Comparison of ENCODE assay signal across 14 cellular contexts in genomic region chr12:88960213-88960878, GRCh38.
DNase-seq lines count a peak whose midpoint lies in the region; ATAC-seq, FAIRE-seq and TF ChIP-seq lines count a peak whose summit lies in the region.
"Had no signal": no experiment of that assay in that cellular context is flagged by ENCODE, and none has a peak within 500 bp of the region (broad histone marks: within the 10 kb centered on the region; RNA-seq: fewer than 3 reads in every experiment).

No MANE protein-coding gene starts in this region.

- H3K4me3 ChIP-seq in mammary epithelial cell (replicated peaks in 1 of 3; ENCODE audit: insufficient read depth in 1 of 3, low read depth in 2 of 3, low read length in 3 of 3), result no peak overlapping the region
- H3K4me3 ChIP-seq in kidney (ENCODE audit: low read length in 2 of 2), result no peak overlapping the region
- H3K4me3 ChIP-seq: SJSA1, tibial artery had no signal

- intact Hi-C loops in mammary epithelial cell (cut with micrococcal nuclease), result no loop called here
- intact Hi-C loops in kidney (cut with DNase I), result no loop called here

- H3K9ac ChIP-seq in mammary epithelial cell (ENCODE audit: insufficient read depth, low read length), result no peak overlapping the region
- H3K9ac ChIP-seq in kidney (ENCODE audit: low read length in 2 of 2), result no peak overlapping the region

- peak; percentile 60 for DNase-seq in EH (ENCODE audit: low read depth)
- peak; percentile 70 for DNase-seq in LoVo (ENCODE audit: low spot score)
- peak; percentile 37 for DNase-seq in mammary epithelial cell
- DNase-seq in kidney tubule cell (ENCODE audit: low spot score), result peak; percentile 58
- DNase-seq in NCI-H1092 treated with DMSO at 0.1 percent for 48 hours (lab: John Stamatoyannopoulos, UW), result no peak
- no peak for DNase-seq in activated CD4-positive, CD25-positive, alpha-beta regulatory T cell (lab: John Stamatoyannopoulos, UW)
- DNase-seq in kidney, result no peak
- DNase-seq: activated CD4-positive, CD25-positive, alpha-beta regulatory T cell treated with anti-CD3 and anti-CD28 coated beads, Interleukin-2, amount 50 U/mL, for 72 hours; midbrain; NCI-H2171; tibial artery had no signal

- H3K79me2 ChIP-seq in mammary epithelial cell (ENCODE audit: insufficient read depth, low read length), result no peaks in the 10 kb centered on the region

- peaks cover 9% of the 10 kb centered on the region for H3K4me1 ChIP-seq in mammary epithelial cell (ENCODE audit: insufficient read depth, low read length)
- no peaks in the 10 kb centered on the region for H3K4me1 ChIP-seq in kidney (ENCODE audit: control insufficient read depth in 1 of 2, insufficient read depth in 1 of 2, low read depth in 1 of 2, low read length in 2 of 2)
- H3K4me1 ChIP-seq: SJSA1, tibial artery had no signal

- peak overlapping the region; percentile 15 for H2AFZ ChIP-seq in mammary epithelial cell (ENCODE audit: low read depth, low read length)

- in situ Hi-C loops in mammary epithelial cell (cut with MboI; ENCODE audit: low sequenced_read_pairs in 2 of 2), result no loop called here

- H3K36me3 ChIP-seq in mammary epithelial cell (ENCODE audit: insufficient read depth, low read length) (no peaks in the 10 kb centered on the region), kidney (ENCODE audit: control insufficient read depth in 1 of 2, insufficient read depth in 2 of 2, low read length in 2 of 2) (no peaks in the 10 kb centered on the region)
- H3K36me3 ChIP-seq: SJSA1, tibial artery had no signal

- dilution Hi-C loops in mammary epithelial cell (cut with HindIII; ENCODE audit: low sequenced_read_pairs), result no loop called here

- H3K9me3 ChIP-seq in mammary epithelial cell (replicated peaks; ENCODE audit: insufficient read depth, low read length) (no peaks in the 10 kb centered on the region), kidney (ENCODE audit: control insufficient read depth in 1 of 2, low read length in 2 of 2) (no peaks in the 10 kb centered on the region)
- H3K9me3 ChIP-seq: SJSA1, tibial artery had no signal

- FAIRE-seq in kidney (lab: Jason Lieb, UNC), result no peak
- FAIRE-seq: D721Med had no signal

- no peaks in the 10 kb centered on the region for H4K20me1 ChIP-seq in mammary epithelial cell (ENCODE audit: insufficient read depth, low read length)

- peak overlapping the region; percentile 38 for H3K4me2 ChIP-seq in mammary epithelial cell (ENCODE audit: insufficient read depth, low read depth, low read length)

- no peak for TF ChIP-seq CTCF in mammary epithelial cell (conservative IDR thresholded peaks at IDR 0.05 in 1 of 2, IDR thresholded peaks at IDR 0.05 in 1 of 2; ENCODE audit: extremely low read depth in 1 of 2, insufficient read depth in 1 of 2, low read depth in 1 of 2, low read length in 2 of 2)
- no peak for TF ChIP-seq CTCF in kidney (IDR thresholded peaks at IDR 0.05; ENCODE audit: borderline replicate concordance, extremely low read depth, insufficient read depth)

- no peaks in the 10 kb centered on the region for H3K27me3 ChIP-seq in mammary epithelial cell (ENCODE audit: insufficient read depth, low read length)
- H3K27me3 ChIP-seq: SJSA1, tibial artery had no signal

- no peak for ATAC-seq in GM19328 (IDR thresholded peaks at IDR 0.05; ENCODE audit: unreplicated experiment)

- CTCF ChIA-PET in mammary epithelial cell (lab: Charles Lee; ENCODE audit: low non-redundant PET), result no interaction called here

- BruUV-seq in mammary epithelial cell (replicated peaks; lab: Mats Ljungman, UMichigan), result no TSS peak

- H3K27ac ChIP-seq in mammary epithelial cell (ENCODE audit: insufficient read depth, low read depth, low read length) (no peak overlapping the region), kidney (ENCODE audit: low read depth in 2 of 2, low read length in 2 of 2) (no peak overlapping the region)
- H3K27ac ChIP-seq: SJSA1, tibial artery had no signal

- 0% methylated on average over 2 of the region's 2 CpGs for WGBS in mammary epithelial cell (ENCODE audit: low coverage, missing lambda C conversion rate)

Comparison
In these comparisons a context has a peak if more than half of its experiments do, and no peak if none do; other contexts are left out.
1. DNase-seq: peak in EH (single experiment), LoVo (single experiment), mammary epithelial cell (single experiment) and kidney tubule cell (single experiment); none in NCI-H1092 treated with DMSO at 0.1 percent for 48 hours (single experiment), activated CD4-positive, CD25-positive, alpha-beta regulatory T cell (0 of 4) and kidney (single experiment).